ENCODE assay signal across 8 cellular contexts in genomic region chr14:67680121-67680602, GRCh38. TPM values are rescaled to one million over a fixed set of nuclear protein-coding genes. Genes with fewer than 3 reads are reported as not detected.
A peak's percentile ranks its signal among the peaks of the same experiment; 100 is the strongest.
DNase-seq lines count a peak whose midpoint lies in the region; ATAC-seq and TF ChIP-seq lines count a peak whose summit lies in the region.

No MANE protein-coding gene starts in this region.

- H3K4me1 Mint-ChIP-seq in CD14-positive monocyte: peaks cover 21% of the 10 kb centered on the region

- peaks cover 0 to 2% (median 0%) of the 10 kb centered on the region in 3 donors for H3K27me3 Mint-ChIP-seq in CD14-positive monocyte (ENCODE audit: low read depth in 3 of 3)

- no peak overlapping the region for H3K4me3 Mint-ChIP-seq in CD14-positive monocyte

- DNase-seq in CD14-positive monocyte (ENCODE audit: low spot score) (no peak), amniotic epithelial cell (ENCODE audit: low read depth) (peak; percentile 100), germinal center (ENCODE audit: low spot score) (no peak), NCI-H510A (lab: John Stamatoyannopoulos, UW) (no peak), nucleus accumbens (lab: John Stamatoyannopoulos, UW) (no peak), NCI-H2227 (lab: John Stamatoyannopoulos, UW; ENCODE audit: unreplicated experiment) (no peak)

- H3K9me3 Mint-ChIP-seq in CD14-positive monocyte: peaks cover 0 to 2% (median 0%) of the 10 kb centered on the region in 7 donors

- intact Hi-C loops in CD14-positive monocyte (cut with micrococcal nuclease): no loop called here

- peak; percentile 72 for ATAC-seq in GM19328 (IDR thresholded peaks at IDR 0.05; ENCODE audit: unreplicated experiment)
- peak; percentile 82 for ATAC-seq in HG03196 (IDR thresholded peaks at IDR 0.05; ENCODE audit: unreplicated experiment)

- H3K36me3 Mint-ChIP-seq in CD14-positive monocyte: peaks cover 55 to 68% of the 10 kb centered on the region in 2 donors

- TF ChIP-seq CTCF in CD14-positive monocyte (IDR thresholded peaks at IDR 0.05): no peak

- peak overlapping the region; percentile 87 to 93 (median 89) for H3K27ac Mint-ChIP-seq in CD14-positive monocyte

RNA-seq across cellular contexts. Expression of gene VTI1B, which starts 5.7 kb away (rescaled TPM):
- polyA plus RNA-seq in CD14-positive monocyte: 10 to 100 TPM; 84.5 to 84.7 TPM

RNA-seq across cellular contexts. Expression of gene RDH11, which starts 15.4 kb away (rescaled TPM):
- 10 to 100 TPM; 64.9 to 70.7 TPM for polyA plus RNA-seq in CD14-positive monocyte

RNA-seq across cellular contexts. Expression of gene RDH12, which starts 21.5 kb away (rescaled TPM):
- not detected for polyA plus RNA-seq in CD14-positive monocyte
